In the genomic region with DNA sequence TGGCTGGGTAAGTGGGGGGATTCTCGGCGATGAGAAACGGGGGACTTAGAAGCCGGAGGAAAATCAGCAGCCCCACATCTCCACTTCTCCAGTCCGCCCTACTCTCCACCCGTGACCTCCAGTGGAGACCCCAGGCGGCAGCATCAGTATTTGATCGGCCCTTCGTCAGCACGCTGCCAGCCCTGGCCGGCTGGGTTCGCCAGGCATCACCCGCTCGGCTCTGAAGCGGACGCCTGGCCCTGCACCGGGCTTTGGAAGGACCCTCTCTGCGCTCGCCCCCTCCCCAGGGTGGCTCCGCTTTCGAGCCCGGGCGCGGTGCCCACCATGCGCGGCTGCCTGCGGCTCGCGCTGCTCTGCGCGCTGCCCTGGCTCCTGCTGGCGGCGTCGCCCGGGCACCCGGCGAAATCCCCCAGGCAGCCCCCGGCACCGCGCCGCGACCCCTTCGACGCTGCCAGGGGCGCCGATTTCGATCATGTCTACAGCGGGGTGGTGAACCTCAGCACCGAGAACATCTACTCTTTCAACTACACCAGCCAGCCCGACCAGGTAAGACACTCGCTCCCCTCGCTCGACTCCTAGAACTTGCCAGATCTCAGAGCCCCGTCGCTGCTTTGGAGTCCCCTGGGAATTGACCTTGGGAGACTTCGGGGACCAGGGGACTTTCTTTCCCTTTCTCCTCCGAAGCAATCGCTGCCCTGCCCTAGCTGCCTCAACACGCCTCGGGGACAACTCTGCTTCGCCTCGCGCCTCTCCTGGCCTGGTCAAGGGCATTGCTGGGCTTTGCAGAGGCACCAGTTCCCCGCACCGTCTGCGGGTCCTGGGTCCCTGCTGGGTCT, we compare ENCODE assay signal across 8 cellular contexts. TPM values are rescaled to one million over a fixed set of nuclear protein-coding genes. Genes with fewer than 3 reads are reported as not detected.
DNase-seq lines count a peak whose midpoint lies in the region; ATAC-seq and TF ChIP-seq lines count a peak whose summit lies in the region.

No MANE protein-coding gene starts in this region.

- H3K4me3 ChIP-seq in mammary epithelial cell (replicated peaks in 1 of 3; ENCODE audit: insufficient read depth in 1 of 3, low read depth in 2 of 3, low read length in 3 of 3) (peak overlapping the region; percentile 49 to 62 (median 57)), left lung (peak overlapping the region; percentile 56 to 58)

- intact Hi-C loops in Right ventricle myocardium inferior (cut with DNase I), result no loop called here
- intact Hi-C loops in cardiac septum (cut with DNase I), result no loop called here
- intact Hi-C loops in mammary epithelial cell (cut with micrococcal nuclease), result loop anchor here (2.0 kb wide), 1 partner anchor 24 kb away; no protein-coding TSS in a partner anchor
- intact Hi-C loops in left lung (cut with DNase I), result no loop called here

- no TSS peak for BruUV-seq in mammary epithelial cell (replicated peaks; lab: Mats Ljungman, UMichigan)

- dilution Hi-C loops in mammary epithelial cell (cut with HindIII; ENCODE audit: low sequenced_read_pairs), result no loop called here

- in situ Hi-C loops in mammary epithelial cell (cut with MboI; ENCODE audit: low sequenced_read_pairs in 2 of 2), result no loop called here

- H3K4me2 ChIP-seq in mammary epithelial cell (ENCODE audit: insufficient read depth, low read depth, low read length), result peak overlapping the region; percentile 99

- peaks cover 48% of the 10 kb centered on the region for H3K4me1 Mint-ChIP-seq in T-helper 2 cell treated with Interferon-gamma antibody and Interleukin-4, amounts not matched to agents 5 μg/mL and 100 μg/mL, for 36 hours (ENCODE audit: low read depth)

- H3K79me2 ChIP-seq in mammary epithelial cell (ENCODE audit: insufficient read depth, low read length), result no peaks in the 10 kb centered on the region

- H3K9ac ChIP-seq in mammary epithelial cell (ENCODE audit: insufficient read depth, low read length), result no peak overlapping the region

- H3K36me3 Mint-ChIP-seq in T-helper 2 cell treated with Interferon-gamma antibody and Interleukin-4, amounts not matched to agents 5 μg/mL and 100 μg/mL, for 36 hours (ENCODE audit: low read depth), result peaks cover 9% of the 10 kb centered on the region

- H3K9me3 ChIP-seq in mammary epithelial cell (replicated peaks; ENCODE audit: insufficient read depth, low read length) (no peaks in the 10 kb centered on the region), left lung (no peaks in the 10 kb centered on the region)

- 5% methylated on average over 41 of the region's 66 CpGs for WGBS in mammary epithelial cell (ENCODE audit: low coverage, missing lambda C conversion rate)

- peaks cover 8% of the 10 kb centered on the region for H3K27me3 Mint-ChIP-seq in T-helper 2 cell treated with Interferon-gamma antibody and Interleukin-4, amounts not matched to agents 5 μg/mL and 100 μg/mL, for 36 hours (ENCODE audit: low read depth)

- DNase-seq in Right ventricle myocardium inferior (ENCODE audit: missing footprints) (no peak), cardiac septum (ENCODE audit: low spot score) (no peak), mammary epithelial cell (no peak), left lung (peak; percentile 33 to 83), NCI-H226 (no peak)
- DNase-seq in T-helper 2 cell treated with Interferon-gamma antibody and Interleukin-4, amounts not matched to agents 5 μg/mL and 100 μg/mL, for 36 hours (ENCODE audit: low spot score), result peak; percentile 27
- peak; percentile 27 to 37 for DNase-seq in stimulated activated CD4-positive, alpha-beta T cell treated with anti-CD3 and anti-CD28 coated beads, Interleukin-4, amount 100 ng/mL, for 4 hours

- CTCF ChIA-PET in mammary epithelial cell (lab: Charles Lee; ENCODE audit: low non-redundant PET), result no interaction called here

- peak overlapping the region; percentile 97 for H3K4me3 Mint-ChIP-seq in T-helper 2 cell treated with Interferon-gamma antibody and Interleukin-4, amounts not matched to agents 5 μg/mL and 100 μg/mL, for 36 hours

- H3K27me3 ChIP-seq in mammary epithelial cell (ENCODE audit: insufficient read depth, low read length), result peaks cover 9% of the 10 kb centered on the region
- peaks cover 13 to 42% of the 10 kb centered on the region in 2 donors for H3K27me3 ChIP-seq in left lung

- H3K27ac Mint-ChIP-seq in T-helper 2 cell treated with Interferon-gamma antibody and Interleukin-4, amounts not matched to agents 5 μg/mL and 100 μg/mL, for 36 hours, result peak overlapping the region; percentile 99

- no peak for TF ChIP-seq CTCF in mammary epithelial cell (conservative IDR thresholded peaks at IDR 0.05 in 1 of 2, IDR thresholded peaks at IDR 0.05 in 1 of 2; ENCODE audit: extremely low read depth in 1 of 2, insufficient read depth in 1 of 2, low read depth in 1 of 2, low read length in 2 of 2)
- no peak for TF ChIP-seq CTCF in left lung (IDR thresholded peaks at IDR 0.05)

- no peak overlapping the region for H3K27ac ChIP-seq in mammary epithelial cell (ENCODE audit: insufficient read depth, low read depth, low read length)
- peak overlapping the region; percentile 65 to 79 for H3K27ac ChIP-seq in left lung

- ATAC-seq in Right ventricle myocardium inferior, result peak; percentile 48
- peak; percentile 23 for ATAC-seq in HG03095 (IDR thresholded peaks at IDR 0.05; ENCODE audit: unreplicated experiment)
- peak; percentile 75 for ATAC-seq in left lung

- H3K4me1 ChIP-seq in mammary epithelial cell (ENCODE audit: insufficient read depth, low read length) (peaks cover 24% of the 10 kb centered on the region), left lung (peaks cover 6 to 37% of the 10 kb centered on the region in 2 donors)

- H4K20me1 ChIP-seq in mammary epithelial cell (ENCODE audit: insufficient read depth, low read length), result no peaks in the 10 kb centered on the region

- H3K36me3 ChIP-seq in mammary epithelial cell (ENCODE audit: insufficient read depth, low read length) (no peaks in the 10 kb centered on the region), left lung (no peaks in the 10 kb centered on the region)

- H2AFZ ChIP-seq in mammary epithelial cell (ENCODE audit: low read depth, low read length), result peak overlapping the region; percentile 81

- no peaks in the 10 kb centered on the region for H3K9me3 Mint-ChIP-seq in T-helper 2 cell treated with Interferon-gamma antibody and Interleukin-4, amounts not matched to agents 5 μg/mL and 100 μg/mL, for 36 hours

RNA-seq across cellular contexts. Expression of a gene that starts 0.6 kb away (rescaled TPM):
- total RNA-seq in Right ventricle myocardium inferior (0.62 TPM), cardiac septum (0.89 TPM), mammary epithelial cell (not detected), left lung (1 to 10 TPM; 4.1 to 4.7 TPM)
- 0.08 TPM for polyA plus RNA-seq in mammary epithelial cell
- polyA minus RNA-seq in mammary epithelial cell, result not detected

RNA-seq across cellular contexts. Expression of a gene that starts 18.0 kb away (rescaled TPM):
- total RNA-seq in Right ventricle myocardium inferior, result 6.1 TPM
- total RNA-seq in cardiac septum, result 3.6 TPM
- total RNA-seq in mammary epithelial cell, result 10 to 100 TPM; 11.4 to 14.2 TPM
- 4.3 TPM for polyA plus RNA-seq in mammary epithelial cell
- polyA minus RNA-seq in mammary epithelial cell, result 14.1 TPM
- total RNA-seq in left lung, result 10 to 100 TPM; 15.9 to 20.7 TPM

Comparison
In these comparisons a context has a peak if more than half of its experiments do, and no peak if none do; other contexts are left out.
1. ATAC-seq: peak in every context shown above with its lines; median percentile 75 in left lung; 48 in Right ventricle myocardium inferior; 23 in HG03095.
2. DNase-seq: peak in T-helper 2 cell treated with Interferon-gamma antibody and Interleukin-4, amounts not matched to agents 5 μg/mL and 100 μg/mL, for 36 hours (single experiment), left lung (2 of 2) and stimulated activated CD4-positive, alpha-beta T cell treated with anti-CD3 and anti-CD28 coated beads, Interleukin-4, amount 100 ng/mL, for 4 hours (2 of 2); none in Right ventricle myocardium inferior (single experiment), cardiac septum (single experiment), mammary epithelial cell (single experiment) and NCI-H226 (single experiment).